Comparison of ENCODE assay signal across 15 cellular contexts in the genomic region with DNA sequence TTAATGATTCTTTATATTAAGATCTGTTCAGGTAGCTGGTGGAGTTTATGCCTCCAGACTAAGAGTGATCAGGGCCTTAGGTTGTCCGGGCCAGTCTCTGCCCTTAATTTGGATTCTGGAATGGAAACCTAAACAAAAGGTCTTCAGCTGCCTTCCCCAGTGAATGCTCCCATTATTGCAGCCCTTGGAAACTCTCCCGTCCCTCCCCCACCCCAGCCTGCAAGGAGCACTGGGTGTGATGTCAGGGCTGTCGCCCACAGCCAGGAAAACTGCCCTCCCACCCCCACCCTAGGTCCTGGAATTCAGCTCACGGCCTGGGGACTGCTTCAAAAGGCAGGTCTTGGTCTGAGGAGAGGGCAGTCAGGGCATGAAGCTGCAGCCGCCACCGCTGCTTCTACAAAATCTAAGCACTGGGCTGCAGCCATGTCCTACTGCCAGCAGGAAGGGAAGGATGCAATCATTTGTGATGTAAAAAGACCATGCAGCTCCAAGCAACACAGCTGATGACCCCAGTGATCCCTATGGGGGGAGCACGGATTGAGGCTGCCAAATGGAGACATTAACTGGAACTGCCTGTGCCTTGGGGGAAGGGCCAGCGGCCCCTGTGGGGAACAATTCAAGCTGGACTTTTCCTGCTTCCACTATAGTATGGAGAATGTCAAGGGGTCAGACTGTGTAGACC. TPM values are rescaled to one million over a fixed set of nuclear protein-coding genes. Genes with fewer than 3 reads are reported as not detected.
DNase-seq lines count a peak whose midpoint lies in the region; ATAC-seq and TF ChIP-seq lines count a peak whose summit lies in the region.
"Had no signal": no experiment of that assay in that cellular context is flagged by ENCODE, and none has a peak within 500 bp of the region (broad histone marks: within the 10 kb centered on the region; RNA-seq: fewer than 3 reads in every experiment).

No MANE protein-coding gene starts in this region.

- DNase-seq in Ammon's horn (ENCODE audit: low spot score) (peak; percentile 94), foreskin melanocyte (peak; percentile 37), CD1c-positive myeloid dendritic cell (ENCODE audit: extremely low spot score) (no peak), NCI-H2029 (lab: John Stamatoyannopoulos, UW) (no peak), SW 1271 (lab: John Stamatoyannopoulos, UW) (no peak)
- DNase-seq: activated CD4-positive, alpha-beta T cell treated with anti-CD3 and anti-CD28 coated beads, Interleukin-2, amount 10 ng/mL, durations not matched to agents 7 days and 5 days; brain microvascular endothelial cell; DND-41; MV-4-11; PC-9 had no signal

- H3K4me2 ChIP-seq in OCI-LY1 (ENCODE audit: low read length): no peak overlapping the region
- H3K4me2 ChIP-seq: PC-9 had no signal

- H3K9me3 ChIP-seq in OCI-LY1 (ENCODE audit: low read length) (no peaks in the 10 kb centered on the region), mesodermal cell (ENCODE audit: control insufficient read depth, low read length) (no peaks in the 10 kb centered on the region)

- H3K27ac ChIP-seq in OCI-LY1 (ENCODE audit: low read depth, low read length, poor library complexity, severe bottlenecking): peak overlapping the region; percentile 87
- H3K27ac ChIP-seq in mesodermal cell (ENCODE audit: low read depth, low read length, severe bottlenecking): peak overlapping the region; percentile 50
- H3K27ac ChIP-seq: brain microvascular endothelial cell, PC-9 had no signal

- no peaks in the 10 kb centered on the region for H3K79me2 ChIP-seq in OCI-LY1 (ENCODE audit: insufficient read depth, low read length)

- H3K9me3 Mint-ChIP-seq in stimulated activated memory B cell treated with anti-CD40 and anti-IgM and Interleukin-4, amounts not matched to agents 10 μg/mL and 1 μg/mL and 100 μg/mL, for 72 hours: no peaks in the 10 kb centered on the region
- H3K9me3 Mint-ChIP-seq: activated CD4-positive, alpha-beta T cell treated with anti-CD3 and anti-CD28 coated beads, Interleukin-2, amount 10 ng/mL, durations not matched to agents 7 days and 5 days; activated T-helper 2 cell treated with anti-CD3 and anti-CD28 coated beads, Interferon-gamma antibody, Interleukin-2, Interleukin-4, amounts not matched to agents 10 μg/mL and 5 μg/mL and 100 μg/mL, durations not matched to agents 14 hours and 24 hours and 36 hours; T-helper 1 cell treated with Interleukin-12 subunit alpha and Interleukin-12 subunit beta and Interleukin-4 antibody, amounts not matched to agents 30 μg/mL and 1 μg/mL, for 36 hours had no signal

- no peaks in the 10 kb centered on the region for H3K9me2 ChIP-seq in OCI-LY1 (ENCODE audit: low read depth, low read length)

- no peak overlapping the region for H3K27ac Mint-ChIP-seq in stimulated activated memory B cell treated with anti-CD40 and anti-IgM and Interleukin-4, amounts not matched to agents 10 μg/mL and 1 μg/mL and 100 μg/mL, for 72 hours
- H3K27ac Mint-ChIP-seq: activated CD4-positive, alpha-beta T cell treated with anti-CD3 and anti-CD28 coated beads, Interleukin-2, amount 10 ng/mL, durations not matched to agents 7 days and 5 days; activated T-helper 2 cell treated with anti-CD3 and anti-CD28 coated beads, Interferon-gamma antibody, Interleukin-2, Interleukin-4, amounts not matched to agents 10 μg/mL and 5 μg/mL and 100 μg/mL, durations not matched to agents 14 hours and 24 hours and 36 hours; T-helper 1 cell treated with Interleukin-12 subunit alpha and Interleukin-12 subunit beta and Interleukin-4 antibody, amounts not matched to agents 30 μg/mL and 1 μg/mL, for 36 hours had no signal

- H3F3A ChIP-seq in OCI-LY1 (ENCODE audit: insufficient read depth, low read length): peaks cover 4% of the 10 kb centered on the region; the same call in 1 of the 2 replicates

- H3K4me1 ChIP-seq in OCI-LY1 (ENCODE audit: insufficient read depth, low read length, severe bottlenecking): peaks cover 45% of the 10 kb centered on the region
- H3K4me1 ChIP-seq in mesodermal cell (ENCODE audit: control insufficient read depth, insufficient read depth, low read length, poor library complexity, severe bottlenecking): peaks cover 23% of the 10 kb centered on the region

- H3K36me3 Mint-ChIP-seq in stimulated activated memory B cell treated with anti-CD40 and anti-IgM and Interleukin-4, amounts not matched to agents 10 μg/mL and 1 μg/mL and 100 μg/mL, for 72 hours: peaks cover 44% of the 10 kb centered on the region

- H3K27me3 Mint-ChIP-seq in stimulated activated memory B cell treated with anti-CD40 and anti-IgM and Interleukin-4, amounts not matched to agents 10 μg/mL and 1 μg/mL and 100 μg/mL, for 72 hours: no peaks in the 10 kb centered on the region
- H3K27me3 Mint-ChIP-seq: activated CD4-positive, alpha-beta T cell treated with anti-CD3 and anti-CD28 coated beads, Interleukin-2, amount 10 ng/mL, durations not matched to agents 7 days and 5 days had no signal

- no peaks in the 10 kb centered on the region for H4K20me1 ChIP-seq in OCI-LY1 (ENCODE audit: insufficient read depth, low read length)

- WGBS in mesodermal cell (ENCODE audit: insufficient coverage in 2 of 2), 2 experiments: 28 to 42% methylated on average over 5 of the region's 8 CpGs

- H3K9ac ChIP-seq in OCI-LY1 (ENCODE audit: low read length): no peak overlapping the region

- H3K4me3 ChIP-seq in OCI-LY1 (ENCODE audit: low read depth, low read length, poor library complexity, severe bottlenecking): no peak overlapping the region
- H3K4me3 ChIP-seq in mesodermal cell (ENCODE audit: extremely low read depth, insufficient read depth, low read length, poor library complexity, severe bottlenecking): no peak overlapping the region
- H3K4me3 ChIP-seq: PC-9 had no signal

- H3K4me3 Mint-ChIP-seq in stimulated activated memory B cell treated with anti-CD40 and anti-IgM and Interleukin-4, amounts not matched to agents 10 μg/mL and 1 μg/mL and 100 μg/mL, for 72 hours: no peak overlapping the region
- H3K4me3 Mint-ChIP-seq: activated CD4-positive, alpha-beta T cell treated with anti-CD3 and anti-CD28 coated beads, Interleukin-2, amount 10 ng/mL, durations not matched to agents 7 days and 5 days; T-helper 1 cell treated with Interleukin-12 subunit alpha and Interleukin-12 subunit beta and Interleukin-4 antibody, amounts not matched to agents 30 μg/mL and 1 μg/mL, for 36 hours had no signal

- no peak for ATAC-seq in stimulated activated memory B cell treated with anti-CD40 and anti-IgM and Interleukin-4, amounts not matched to agents 10 μg/mL and 1 μg/mL and 100 μg/mL, for 72 hours

- H3K36me3 ChIP-seq in OCI-LY1 (ENCODE audit: insufficient read depth, low read length): peaks cover 100% of the 10 kb centered on the region
- peaks cover 84% of the 10 kb centered on the region for H3K36me3 ChIP-seq in mesodermal cell (ENCODE audit: control insufficient read depth, insufficient read depth, low read length)

- no peak for TF ChIP-seq CTCF in OCI-LY1 (IDR thresholded peaks at IDR 0.05; ENCODE audit: low read length)

- no peak overlapping the region for H2AFZ ChIP-seq in OCI-LY1 (ENCODE audit: low read length)
- H2AFZ ChIP-seq: PC-9 had no signal

- no peaks in the 10 kb centered on the region for H3K27me3 ChIP-seq in OCI-LY1 (ENCODE audit: insufficient read depth, low read length)
- H3K27me3 ChIP-seq: brain microvascular endothelial cell had no signal

- H3K4me1 Mint-ChIP-seq in stimulated activated memory B cell treated with anti-CD40 and anti-IgM and Interleukin-4, amounts not matched to agents 10 μg/mL and 1 μg/mL and 100 μg/mL, for 72 hours: peaks cover 25% of the 10 kb centered on the region

RNA-seq across cellular contexts. Expression of gene GRHPR, which starts 11.4 kb away (rescaled TPM):
- 84.7 TPM for polyA plus RNA-seq in mesodermal cell (2013, experiment 1 of 2)
- polyA plus RNA-seq in mesodermal cell (2013, experiment 2 of 2): 70.9 TPM

RNA-seq across cellular contexts. Expression of gene ZBTB5, which starts 31.4 kb away (rescaled TPM):
- polyA plus RNA-seq in mesodermal cell (2013, experiment 1 of 2): 17.1 TPM
- 12.5 TPM for polyA plus RNA-seq in mesodermal cell (2013, experiment 2 of 2)

RNA-seq across cellular contexts. Expression of gene POLR1E, which starts 51.9 kb away (rescaled TPM):
- polyA plus RNA-seq in mesodermal cell (2013, experiment 1 of 2): 14.2 TPM
- 14.9 TPM for polyA plus RNA-seq in mesodermal cell (2013, experiment 2 of 2)

Comparison
In these comparisons a context has a peak if more than half of its experiments do, and no peak if none do; other contexts are left out.
1. DNase-seq: peak in Ammon's horn (single experiment) and foreskin melanocyte (single experiment); none in CD1c-positive myeloid dendritic cell (single experiment), NCI-H2029 (single experiment) and SW 1271 (0 of 2).